Comparison of ENCODE assay signal across 1 cellular context in the genomic region with DNA sequence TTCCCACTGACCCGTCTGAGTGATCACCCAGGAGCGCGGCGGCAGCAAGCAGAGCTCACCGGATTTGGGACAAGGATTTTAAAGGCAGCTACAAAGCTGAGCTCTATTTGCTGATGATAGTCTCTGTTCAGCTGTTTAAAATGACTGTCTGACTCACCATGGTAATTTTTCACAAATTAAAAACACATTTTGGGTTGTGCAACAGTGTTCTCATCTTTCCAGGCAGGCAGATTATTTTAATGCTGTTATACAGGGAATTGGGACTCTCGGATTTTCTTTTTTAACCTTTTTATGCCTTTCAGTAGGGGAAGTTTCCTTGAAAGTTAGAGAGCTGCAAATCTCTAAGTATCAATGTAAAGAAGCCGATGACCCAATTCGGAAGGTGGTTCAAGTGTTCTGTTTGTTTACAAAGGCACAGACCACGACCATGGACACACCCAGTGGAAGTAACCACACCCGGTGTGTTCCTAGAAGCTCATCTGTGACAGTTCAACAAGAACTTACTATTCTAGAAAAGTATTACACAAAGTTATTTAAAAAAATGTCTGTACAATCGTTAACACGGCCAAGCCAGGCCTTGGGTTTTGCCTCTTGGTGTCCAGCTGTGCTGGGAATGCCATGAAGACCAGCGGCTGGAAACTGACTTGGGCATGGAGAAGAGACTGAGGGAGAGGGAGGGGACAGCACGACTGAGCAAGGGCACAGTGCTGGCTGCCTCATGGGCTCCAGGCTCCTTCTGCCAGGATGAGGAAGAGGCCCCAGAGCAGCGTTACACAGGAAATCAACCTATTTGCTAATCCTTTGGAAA.
A peak's percentile ranks its signal among the peaks of the same experiment; 100 is the strongest.
TF ChIP-seq lines count a peak whose summit lies in the region.

No MANE protein-coding gene starts in this region.

TF ChIP-seq in IMR-90, 13 proteins besides CTCF, POLR2A, EP300 and RAD21:
- TF ChIP-seq CEBPB (IDR thresholded peaks at IDR 0.05; ENCODE audit: low read depth, low read length): peak; percentile 46; the same call in 1 of the 2 replicates
